In the genomic region with DNA sequence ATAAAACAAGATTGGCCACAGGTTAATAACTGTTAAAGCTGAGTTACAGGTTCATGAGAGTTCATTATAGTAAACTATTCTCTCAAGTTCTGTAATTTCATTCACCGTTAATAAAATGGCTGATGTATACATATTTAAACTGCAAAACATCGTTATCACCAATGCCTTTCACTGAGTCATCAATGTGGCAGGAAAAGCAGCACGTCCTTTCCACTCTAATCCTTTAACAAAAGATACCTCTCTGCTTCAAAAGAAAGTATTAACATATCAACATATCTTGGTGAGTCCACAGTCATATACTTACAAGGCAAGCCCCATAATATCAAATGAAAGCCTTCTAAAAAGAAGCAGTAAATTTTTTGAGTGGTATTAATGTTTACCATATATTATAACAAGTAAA, we compare ENCODE assay signal across 24 cellular contexts.
"Had no signal": no experiment of that assay in that cellular context is flagged by ENCODE, and none has a peak within 500 bp of the region (broad histone marks: within the 10 kb centered on the region; RNA-seq: fewer than 3 reads in every experiment).

No MANE protein-coding gene starts in this region.

- DNase-seq: activated CD4-positive, alpha-beta T cell treated with anti-CD3 and anti-CD28 coated beads, Interleukin-2, amount 10 ng/mL, durations not matched to agents 7 days and 5 days; activated CD4-positive, CD25-positive, alpha-beta regulatory T cell treated with anti-CD3 and anti-CD28 coated beads, Interleukin-2, amount 50 U/mL, for 72 hours; activated CD8-positive, alpha-beta memory T cell treated with anti-CD3 and anti-CD28 coated beads, Interleukin-2, amount 10 ng/mL, durations not matched to agents 7 days and 5 days; activated CD8-positive, alpha-beta T cell treated with anti-CD3 and anti-CD28 coated beads for 36 hours; activated gamma-delta T cell; activated T-cell treated with anti-CD3 and anti-CD28 coated beads for 4 hours; anterior cingulate cortex; brain microvascular endothelial cell; central memory CD4-positive, alpha-beta T cell; dorsolateral prefrontal cortex; heart right ventricle; naive thymus-derived CD8-positive, alpha-beta T cell; posterior cingulate gyrus; stimulated activated CD4-positive, alpha-beta T cell treated with anti-CD3 and anti-CD28 coated beads, Interleukin-2, amount 100 ng/mL, for 48 hours; stimulated activated CD8-positive, alpha-beta memory T cell treated with anti-CD3 and anti-CD28 coated beads, Interleukin-4, amount 100 ng/mL, for 48 hours; stimulated activated naive B cell treated with anti-CD40 and anti-IgM and Interleukin-4, amounts not matched to agents 10 μg/mL and 1 μg/mL and 100 μg/mL, for 72 hours; T1000; transverse colon; WERI-Rb-1 had no signal

- H3K27me3 ChIP-seq: brain microvascular endothelial cell, heart right ventricle, neural progenitor cell, transverse colon had no signal

- H3K27ac ChIP-seq: brain microvascular endothelial cell, dorsolateral prefrontal cortex, epithelial cell of prostate, heart right ventricle, neural progenitor cell, transverse colon, WERI-Rb-1 had no signal

- H2AFZ ChIP-seq: neural progenitor cell had no signal

- H3K9ac ChIP-seq: neural progenitor cell had no signal

- H3K36me3 ChIP-seq: heart right ventricle, neural progenitor cell, transverse colon, WERI-Rb-1 had no signal

- H3K4me2 ChIP-seq: neural progenitor cell had no signal

- FAIRE-seq: keratinocyte, urothelium cell line had no signal

- H3K9me3 ChIP-seq: transverse colon had no signal

- H3K4me3 ChIP-seq: dorsolateral prefrontal cortex, heart right ventricle, lung, neural progenitor cell, transverse colon had no signal
